ENCODE assay signal across 15 cellular contexts in the genomic region with DNA sequence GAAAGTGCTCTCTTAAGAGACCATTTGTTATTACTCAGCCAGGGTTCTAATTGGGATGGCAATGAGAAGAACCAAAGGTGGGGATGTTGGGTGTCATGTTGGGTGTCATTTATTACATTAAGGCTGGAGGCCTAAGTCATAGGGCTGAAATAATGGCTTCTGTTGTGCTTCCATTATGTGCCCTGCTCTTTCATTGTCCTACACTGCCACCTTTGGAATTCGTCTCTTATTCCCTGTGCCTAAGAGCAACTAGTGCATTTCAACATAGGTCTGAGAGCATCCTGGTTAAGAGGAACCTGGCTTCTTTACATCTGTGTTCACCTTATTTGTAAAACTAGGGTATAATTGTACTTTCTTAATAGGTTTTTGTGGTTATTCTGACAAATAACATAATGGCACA. TPM values are rescaled to one million over a fixed set of nuclear protein-coding genes. Genes with fewer than 3 reads are reported as not detected.
A peak's percentile ranks its signal among the peaks of the same experiment; 100 is the strongest.
DNase-seq lines count a peak whose midpoint lies in the region; ATAC-seq, FAIRE-seq and TF ChIP-seq lines count a peak whose summit lies in the region.
"Had no signal": no experiment of that assay in that cellular context is flagged by ENCODE, and none has a peak within 500 bp of the region (broad histone marks: within the 10 kb centered on the region; RNA-seq: fewer than 3 reads in every experiment).

No MANE protein-coding gene starts in this region.

- no peaks in the 10 kb centered on the region for H3K9me3 ChIP-seq in DND-41 (ENCODE audit: insufficient read depth, low read length, severe bottlenecking)
- H3K9me3 ChIP-seq in kidney (ENCODE audit: control insufficient read depth in 1 of 2, low read length in 2 of 2): no peaks in the 10 kb centered on the region
- no peaks in the 10 kb centered on the region for H3K9me3 ChIP-seq in MG63
- H3K9me3 ChIP-seq: neutrophil, SJSA1 had no signal

- H3K27ac ChIP-seq in DND-41 (ENCODE audit: low read length) (no peak overlapping the region), kidney (ENCODE audit: low read depth in 2 of 2, low read length in 2 of 2) (no peak overlapping the region)
- H3K27ac ChIP-seq: 22Rv1, neutrophil, SJSA1 had no signal

- H3K4me2 ChIP-seq in DND-41 (ENCODE audit: insufficient read depth, low read length): no peak overlapping the region

- H3K4me1 ChIP-seq in DND-41 (ENCODE audit: insufficient read depth, low read length) (no peaks in the 10 kb centered on the region), kidney (ENCODE audit: control insufficient read depth in 1 of 2, insufficient read depth in 1 of 2, low read depth in 1 of 2, low read length in 2 of 2) (no peaks in the 10 kb centered on the region)
- H3K4me1 ChIP-seq: SJSA1 had no signal

- DNase-seq in DMS 273 (lab: John Stamatoyannopoulos, UW; ENCODE audit: unreplicated experiment) (peak; percentile 59), DMS 273 treated with DMSO at 0.1 percent for 48 hours (lab: John Stamatoyannopoulos, UW) (no peak), DND-41 (no peak), RPMI7951 (ENCODE audit: low read depth) (peak; percentile 21), kidney (no peak), MG63 (no peak), foreskin melanocyte (no peak), CD1c-positive myeloid dendritic cell (ENCODE audit: extremely low spot score) (no peak)
- DNase-seq: activated CD8-positive, alpha-beta T cell treated with anti-CD3 and anti-CD28 coated beads, Interleukin-2, amount 10 ng/mL, durations not matched to agents 7 days and 5 days; effector memory CD4-positive, alpha-beta T cell; stimulated activated CD4-positive, alpha-beta T cell treated with anti-CD3 and anti-CD28 coated beads, Interleukin-1b, Interleukin-23, amount 100 ng/mL, for 48 hours had no signal

- intact Hi-C loops in kidney (cut with DNase I): no loop called here

- H2AFZ ChIP-seq in DND-41 (ENCODE audit: low read depth, low read length): no peak overlapping the region

- peaks cover 80% of the 10 kb centered on the region for H3K36me3 ChIP-seq in DND-41 (ENCODE audit: insufficient read depth, low read length)
- H3K36me3 ChIP-seq in kidney (ENCODE audit: control insufficient read depth in 1 of 2, insufficient read depth in 2 of 2, low read length in 2 of 2): peaks cover 7 to 15% of the 10 kb centered on the region in 2 donors
- peaks cover 37% of the 10 kb centered on the region for H3K36me3 ChIP-seq in MG63
- H3K36me3 ChIP-seq: neutrophil had no signal

- H4K20me1 ChIP-seq in DND-41 (ENCODE audit: insufficient read depth, low read length): no peaks in the 10 kb centered on the region

- peak; percentile 67; the same call in 2 of the 3 replicates for ATAC-seq in DND-41 (ENCODE audit: insufficient read depth, low read depth)
- ATAC-seq: activated CD8-positive, alpha-beta T cell treated with anti-CD3 and anti-CD28 coated beads, Interleukin-2, amount 10 ng/mL, durations not matched to agents 7 days and 5 days had no signal

- no peaks in the 10 kb centered on the region for H3K79me2 ChIP-seq in DND-41 (ENCODE audit: insufficient read depth, low read length)

- FAIRE-seq in kidney (lab: Jason Lieb, UNC): no peak
- FAIRE-seq: G401.6 had no signal

- H3K4me3 ChIP-seq in DND-41 (ENCODE audit: low read depth in 1 of 2, low read length in 2 of 2) (no peak overlapping the region), kidney (ENCODE audit: low read length in 2 of 2) (no peak overlapping the region), MG63 (no peak overlapping the region)
- H3K4me3 ChIP-seq: SJSA1 had no signal

- H3K9ac ChIP-seq in DND-41 (ENCODE audit: low read depth, low read length) (no peak overlapping the region), kidney (ENCODE audit: low read length in 2 of 2) (no peak overlapping the region)

- TF ChIP-seq CTCF in DND-41 (IDR thresholded peaks at IDR 0.05; ENCODE audit: borderline replicate concordance, extremely low read depth, low read length, poor library complexity, severe bottlenecking) (peak; percentile 51), kidney (IDR thresholded peaks at IDR 0.05; ENCODE audit: borderline replicate concordance, extremely low read depth, insufficient read depth) (peak; percentile 18)

- no peaks in the 10 kb centered on the region for H3K27me3 ChIP-seq in DND-41 (ENCODE audit: insufficient read depth, low read length, poor library complexity)
- H3K27me3 ChIP-seq in MG63: no peaks in the 10 kb centered on the region
- H3K27me3 ChIP-seq: neutrophil, SJSA1 had no signal

RNA-seq across cellular contexts. Expression of a gene that starts 32.2 kb away (rescaled TPM):
- total RNA-seq in RPMI7951 (2014; rRNA removed; shearing (Covaris generic)): 22.7 and 30.0 TPM in 2 replicates
- 26.7 TPM for total RNA-seq in kidney
- polyA plus RNA-seq in kidney (ENCODE audit: insufficient read depth, low read depth, low replicate concordance): 19.8 TPM
- 72.3 and 76.2 TPM in 2 replicates for total RNA-seq in MG63 (2014; rRNA removed; shearing (Covaris generic); ENCODE audit: low replicate concordance)

Comparison
In these comparisons a context has a peak if more than half of its experiments do, and no peak if none do; other contexts are left out.
1. DNase-seq: peak in DMS 273 (single experiment) and RPMI7951 (single experiment); none in DMS 273 treated with DMSO at 0.1 percent for 48 hours (single experiment), DND-41 (single experiment), kidney (single experiment), MG63 (single experiment), foreskin melanocyte (single experiment) and CD1c-positive myeloid dendritic cell (single experiment).